8 cellular contexts compared by ENCODE assay signal in genomic region chr1:226662704-226663326, GRCh38.
DNase-seq lines count a peak whose midpoint lies in the region; TF ChIP-seq lines count a peak whose summit lies in the region.

No MANE protein-coding gene starts in this region.

- H3K4me3 Mint-ChIP-seq in activated CD4-positive, alpha-beta T cell treated with anti-CD3 and anti-CD28 coated beads, Interleukin-2, amount 10 ng/mL, durations not matched to agents 24 days and 14 days: peak overlapping the region; percentile 69

- H3K27me3 ChIP-seq in GM23248 (replicated peaks; ENCODE audit: insufficient read depth) (no peaks in the 10 kb centered on the region), MM.1S (replicated peaks; ENCODE audit: insufficient read depth, low read length) (no peaks in the 10 kb centered on the region), mesendoderm (ENCODE audit: insufficient read depth, low read length, poor library complexity) (no peaks in the 10 kb centered on the region)

- no peak overlapping the region for H3K23ac ChIP-seq in mesendoderm (ENCODE audit: low read length)

- WGBS in GM23248 (ENCODE audit: low coverage in 1 of 2, low lambda C conversion rate in 2 of 2, missing lambda C conversion rate in 2 of 2), 2 experiments: 1 to 3% methylated on average over 13 of the region's 13 CpGs
- WGBS in mesendoderm (ENCODE audit: extremely low coverage, insufficient coverage, low lambda C conversion rate): no CpG with 5 or more reads among the region's 13 CpGs

- H3K4ac ChIP-seq in mesendoderm (ENCODE audit: low read depth, low read length): no peak overlapping the region

- H3K79me1 ChIP-seq in mesendoderm (ENCODE audit: low read length): no peaks in the 10 kb centered on the region

- H3K9me2 ChIP-seq in GM23248 (ENCODE audit: insufficient read depth) (no peaks in the 10 kb centered on the region), MM.1S (replicated peaks; ENCODE audit: insufficient read depth, low read length) (no peaks in the 10 kb centered on the region)

- H3K36me3 Mint-ChIP-seq in activated CD4-positive, alpha-beta T cell treated with anti-CD3 and anti-CD28 coated beads, Interleukin-2, amount 10 ng/mL, durations not matched to agents 24 days and 14 days (ENCODE audit: low read depth): peaks cover 6% of the 10 kb centered on the region

- H2BK120ac ChIP-seq in mesendoderm (ENCODE audit: low read depth, low read length): no peak overlapping the region

- no peak overlapping the region for H2BK5ac ChIP-seq in mesendoderm (ENCODE audit: low read length)

- H3K9ac ChIP-seq in GM23248: peak overlapping the region; percentile 49
- peak overlapping the region; percentile 87 for H3K9ac ChIP-seq in MM.1S (ENCODE audit: low read length)
- H3K9ac ChIP-seq in mesendoderm (ENCODE audit: low read length): no peak overlapping the region

- no peak overlapping the region for H3K56ac ChIP-seq in mesendoderm (ENCODE audit: low read length)

- H3K36me3 ChIP-seq in GM23248 (ENCODE audit: low read depth): no peaks in the 10 kb centered on the region
- H3K36me3 ChIP-seq in MM.1S (replicated peaks; ENCODE audit: insufficient read depth, low read length): no peaks in the 10 kb centered on the region
- no peaks in the 10 kb centered on the region for H3K36me3 ChIP-seq in mesendoderm (ENCODE audit: control insufficient read depth, insufficient read depth, low read length)

- intact Hi-C loops in activated CD4-positive, alpha-beta T cell treated with anti-CD3 and anti-CD28 coated beads, Interleukin-2, amount 10 ng/mL, durations not matched to agents 24 days and 14 days (cut with micrococcal nuclease): loop anchor here (1.0 to 5.0 kb wide), 10 partner anchors 9 to 256 kb away; partner anchors contain the start of genes ITPKB and PARP1

- no peaks in the 10 kb centered on the region for H3K9me3 Mint-ChIP-seq in activated CD4-positive, alpha-beta T cell treated with anti-CD3 and anti-CD28 coated beads, Interleukin-2, amount 10 ng/mL, durations not matched to agents 24 days and 14 days

- H3K9me3 ChIP-seq in GM23248 (ENCODE audit: low read depth) (no peaks in the 10 kb centered on the region), MM.1S (replicated peaks; ENCODE audit: insufficient read depth, low read length) (no peaks in the 10 kb centered on the region)

- no peaks in the 10 kb centered on the region for H3K27me3 Mint-ChIP-seq in activated CD4-positive, alpha-beta T cell treated with anti-CD3 and anti-CD28 coated beads, Interleukin-2, amount 10 ng/mL, durations not matched to agents 24 days and 14 days

- H4K5ac ChIP-seq in mesendoderm (ENCODE audit: low read length): no peak overlapping the region

- H3K4me1 Mint-ChIP-seq in activated CD4-positive, alpha-beta T cell treated with anti-CD3 and anti-CD28 coated beads, Interleukin-2, amount 10 ng/mL, durations not matched to agents 24 days and 14 days: peaks cover 79% of the 10 kb centered on the region

- H3K4me1 ChIP-seq in GM23248 (ENCODE audit: insufficient read depth) (peaks cover 32% of the 10 kb centered on the region), MM.1S (ENCODE audit: low read length) (peaks cover 64% of the 10 kb centered on the region), mesendoderm (ENCODE audit: control insufficient read depth, low read depth, low read length) (peaks cover 6% of the 10 kb centered on the region)

- no peak overlapping the region for H2AK5ac ChIP-seq in mesendoderm (ENCODE audit: low read length)

- peak overlapping the region; percentile 81 for H3K27ac Mint-ChIP-seq in activated CD4-positive, alpha-beta T cell treated with anti-CD3 and anti-CD28 coated beads, Interleukin-2, amount 10 ng/mL, durations not matched to agents 24 days and 14 days

- in situ Hi-C loops in GM23248 (cut with MboI): no loop called here

- no peak overlapping the region for H2BK15ac ChIP-seq in mesendoderm (replicated peaks; ENCODE audit: low read depth)

- H3K4me3 ChIP-seq in GM23248: 0 out of 2 replicates have a peak overlapping the region, but pooled peaks have one; percentile 4
- peak overlapping the region; percentile 45 for H3K4me3 ChIP-seq in MM.1S (ENCODE audit: low read length)
- H3K4me3 ChIP-seq in coronary artery: peak overlapping the region; percentile 55
- H3K4me3 ChIP-seq in mesendoderm (ENCODE audit: low read length): no peak overlapping the region

- H4K20me1 ChIP-seq in GM23248 (ENCODE audit: insufficient read depth) (no peaks in the 10 kb centered on the region), MM.1S (ENCODE audit: insufficient read depth, low read length) (no peaks in the 10 kb centered on the region)

- H3F3A ChIP-seq in GM23248 (ENCODE audit: insufficient read depth) (peaks cover 28% of the 10 kb centered on the region), MM.1S (ENCODE audit: insufficient read depth, low read length) (peaks cover 51% of the 10 kb centered on the region)

- H4K8ac ChIP-seq in mesendoderm (ENCODE audit: low read depth, low read length): no peak overlapping the region

- TF ChIP-seq CTCF in MM.1S (IDR thresholded peaks at IDR 0.05; ENCODE audit: low read length): no peak
- no peak for TF ChIP-seq CTCF in coronary artery (IDR thresholded peaks at IDR 0.05)

- H3K27ac ChIP-seq in GM23248 (peak overlapping the region; percentile 55), MM.1S (ENCODE audit: low read length) (peak overlapping the region; percentile 96), coronary artery (peak overlapping the region; percentile 91), mesendoderm (ENCODE audit: low read depth, low read length) (no peak overlapping the region)

- H3K18ac ChIP-seq in mesendoderm (ENCODE audit: low read length): no peak overlapping the region

- H2AFZ ChIP-seq in GM23248 (no peak overlapping the region), MM.1S (ENCODE audit: low read length) (no peak overlapping the region)

- H3K79me2 ChIP-seq in GM23248 (ENCODE audit: insufficient read depth): no peaks in the 10 kb centered on the region
- peaks cover 85% of the 10 kb centered on the region for H3K79me2 ChIP-seq in MM.1S (ENCODE audit: low read length)
- no peaks in the 10 kb centered on the region for H3K79me2 ChIP-seq in mesendoderm (ENCODE audit: control insufficient read depth, insufficient read depth, low read length)

- H3K4me2 ChIP-seq in GM23248 (ENCODE audit: unreplicated experiment) (peak overlapping the region; percentile 83), MM.1S (ENCODE audit: low read depth, low read length) (peak overlapping the region; percentile 95), mesendoderm (ENCODE audit: low read length) (no peak overlapping the region)

- peak; percentile 75 for DNase-seq in ELF-1 (ENCODE audit: low read depth, low spot score)
- DNase-seq in GM23248: peak; percentile 97
- DNase-seq in MM.1S: peak; percentile 98
- peak; percentile 92 for DNase-seq in activated CD4-positive, alpha-beta T cell treated with anti-CD3 and anti-CD28 coated beads, Interleukin-2, amount 10 ng/mL, durations not matched to agents 24 days and 14 days
- DNase-seq in coronary artery (ENCODE audit: low spot score): peak; percentile 92
- DNase-seq in mesendoderm: peak; percentile 83
- DNase-seq in stimulated activated CD8-positive, alpha-beta memory T cell treated with anti-CD3 and anti-CD28 coated beads, Interleukin-4, amount 100 ng/mL, for 4 hours (ENCODE audit: low read depth in 2 of 2, low spot score in 1 of 2): peak; percentile 65 to 79
- no peak for DNase-seq in NCI-H748 (lab: John Stamatoyannopoulos, UW; ENCODE audit: unreplicated experiment)
